Comparison of ENCODE assay signal across 18 cellular contexts in genomic region chr17:32288600-32288999, GRCh38.
"Had no signal": no experiment of that assay in that cellular context is flagged by ENCODE, and none has a peak within 500 bp of the region (broad histone marks: within the 10 kb centered on the region; RNA-seq: fewer than 3 reads in every experiment).

No MANE protein-coding gene starts in this region.

- H3K36me3 Mint-ChIP-seq: activated naive CD4-positive, alpha-beta T cell treated with anti-CD3 and anti-CD28 coated beads, Interleukin-2, amount 10 ng/mL, durations not matched to agents 7 days and 5 days had no signal

- H3K79me2 ChIP-seq: hepatocyte had no signal

- H3K4me3 ChIP-seq: hepatocyte, lower lobe of right lung, skin epidermis, testis, upper lobe of right lung had no signal

- H2AFZ ChIP-seq: hepatocyte had no signal

- H3K4me3 Mint-ChIP-seq: activated naive CD4-positive, alpha-beta T cell treated with anti-CD3 and anti-CD28 coated beads, Interleukin-2, amount 10 ng/mL, durations not matched to agents 7 days and 5 days; activated T-helper 17 cell treated with anti-CD3 and anti-CD28 coated beads, Interleukin-2, amount 50 U/mL, for 72 hours; effector memory CD8-positive, alpha-beta T cell; stimulated activated naive CD8-positive, alpha-beta T cell treated with anti-CD3 and anti-CD28 coated beads, Interleukin-15, amount 100 ng/mL, for 72 hours had no signal

- H3K36me3 ChIP-seq: lower lobe of right lung, upper lobe of right lung had no signal

- H3K4me2 ChIP-seq: hepatocyte had no signal

- H3K4me1 Mint-ChIP-seq: activated T-helper 17 cell treated with anti-CD3 and anti-CD28 coated beads, Interleukin-2, amount 50 U/mL, for 72 hours; stimulated activated naive CD8-positive, alpha-beta T cell treated with anti-CD3 and anti-CD28 coated beads, Interleukin-15, amount 100 ng/mL, for 72 hours had no signal

- DNase-seq: activated CD4-positive, alpha-beta T cell treated with anti-CD3 and anti-CD28 coated beads, Interleukin-2, amount 50 U/mL, for 1 hour; activated CD4-positive, CD25-positive, alpha-beta regulatory T cell; activated naive CD4-positive, alpha-beta T cell treated with anti-CD3 and anti-CD28 coated beads, Interleukin-2, amount 10 ng/mL, durations not matched to agents 7 days and 5 days; activated T-cell treated with anti-CD3 and anti-CD28 coated beads for 4 hours; cortex of kidney; effector memory CD8-positive, alpha-beta T cell; erythroblast; kidney glomerular epithelial cell; lower lobe of right lung; midbrain; posterior cingulate gyrus; stimulated activated CD4-positive, alpha-beta T cell treated with anti-CD3 and anti-CD28 coated beads, Interleukin-4, amount 100 ng/mL, for 4 hours; stimulated activated naive CD8-positive, alpha-beta T cell treated with anti-CD3 and anti-CD28 coated beads, Interleukin-15, amount 100 ng/mL, for 72 hours; testis; upper lobe of right lung had no signal

- H3K4me1 ChIP-seq: lower lobe of right lung, upper lobe of right lung had no signal

- H3K9me3 ChIP-seq: lower lobe of right lung, testis, upper lobe of right lung had no signal

- ATAC-seq: activated T-helper 17 cell treated with anti-CD3 and anti-CD28 coated beads, Interleukin-2, amount 50 U/mL, for 72 hours; effector memory CD8-positive, alpha-beta T cell; lower lobe of right lung; stimulated activated naive CD8-positive, alpha-beta T cell treated with anti-CD3 and anti-CD28 coated beads, Interleukin-15, amount 100 ng/mL, for 72 hours; upper lobe of right lung had no signal

- H3K9me3 Mint-ChIP-seq: activated naive CD4-positive, alpha-beta T cell treated with anti-CD3 and anti-CD28 coated beads, Interleukin-2, amount 10 ng/mL, durations not matched to agents 7 days and 5 days; activated T-helper 17 cell treated with anti-CD3 and anti-CD28 coated beads, Interleukin-2, amount 50 U/mL, for 72 hours; effector memory CD8-positive, alpha-beta T cell; stimulated activated naive CD8-positive, alpha-beta T cell treated with anti-CD3 and anti-CD28 coated beads, Interleukin-15, amount 100 ng/mL, for 72 hours had no signal

- H3K27me3 ChIP-seq: hepatocyte, testis, upper lobe of right lung had no signal

- H3K27ac Mint-ChIP-seq: activated naive CD4-positive, alpha-beta T cell treated with anti-CD3 and anti-CD28 coated beads, Interleukin-2, amount 10 ng/mL, durations not matched to agents 7 days and 5 days; activated T-helper 17 cell treated with anti-CD3 and anti-CD28 coated beads, Interleukin-2, amount 50 U/mL, for 72 hours; effector memory CD8-positive, alpha-beta T cell; stimulated activated naive CD8-positive, alpha-beta T cell treated with anti-CD3 and anti-CD28 coated beads, Interleukin-15, amount 100 ng/mL, for 72 hours had no signal

- H3K27ac ChIP-seq: hepatocyte, lower lobe of right lung, skin epidermis, testis, upper lobe of right lung had no signal
